In the genomic region with DNA sequence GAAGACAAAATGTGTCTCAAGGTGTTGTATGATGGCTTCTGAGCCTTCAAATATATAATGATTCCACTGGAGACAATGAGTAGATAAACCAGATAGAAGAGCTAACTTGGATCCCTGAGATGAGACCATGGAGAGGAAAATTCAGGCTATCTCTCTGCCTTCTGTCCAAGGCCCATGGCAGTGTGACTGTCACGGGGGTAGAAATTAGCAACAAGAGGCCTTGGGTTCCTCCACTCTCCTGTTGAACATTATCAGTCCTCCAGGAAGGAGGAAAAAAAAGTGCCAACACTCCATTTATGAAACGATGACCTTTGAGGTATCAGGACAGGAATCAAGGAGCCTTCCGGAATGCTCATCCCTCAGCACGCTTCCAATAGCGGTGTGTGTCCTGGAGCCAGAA, we compare ENCODE assay signal across 18 cellular contexts.
"Had no signal": no experiment of that assay in that cellular context is flagged by ENCODE, and none has a peak within 500 bp of the region (broad histone marks: within the 10 kb centered on the region; RNA-seq: fewer than 3 reads in every experiment).

No MANE protein-coding gene starts in this region.

- H3K27ac Mint-ChIP-seq: T-helper 17 cell had no signal

- H3K27ac ChIP-seq: WERI-Rb-1 had no signal

- H3K36me3 ChIP-seq: colonic mucosa, suprapubic skin, WERI-Rb-1 had no signal

- H3K9me3 ChIP-seq: colonic mucosa, pancreas, suprapubic skin had no signal

- H3K9me3 Mint-ChIP-seq: activated naive CD4-positive, alpha-beta T cell treated with anti-CD3 and anti-CD28 coated beads, Interleukin-2, amount 50 U/mL, for 72 hours; naive thymus-derived CD8-positive, alpha-beta T cell; stimulated activated naive CD8-positive, alpha-beta T cell treated with anti-CD3 and anti-CD28 coated beads, Interleukin-15, amount 100 ng/mL, for 72 hours had no signal

- H3K27me3 ChIP-seq: colonic mucosa, pancreas, suprapubic skin had no signal

- DNase-seq: activated CD4-positive, alpha-beta T cell treated with anti-CD3 and anti-CD28 coated beads for 1 hour; activated CD8-positive, alpha-beta memory T cell treated with anti-CD3 and anti-CD28 coated beads for 24 hours; activated CD8-positive, alpha-beta memory T cell treated with anti-CD3 and anti-CD28 coated beads, Interleukin-2, amount 50 U/mL, for 48 hours; activated effector memory CD4-positive, alpha-beta T cell treated with anti-CD3 and anti-CD28 coated beads, Interleukin-2, amount 50 U/mL, for 16 hours; activated T-cell treated with anti-CD3 and anti-CD28 coated beads, Interleukin-2, amount 50 U/mL, for 48 hours; caudate nucleus; colonic mucosa; foreskin melanocyte; head of caudate nucleus; mesenchymal stem cell; naive thymus-derived CD8-positive, alpha-beta T cell; pancreas; stimulated activated CD4-positive, alpha-beta T cell treated with anti-CD3 and anti-CD28 coated beads, Interleukin-2, amount 100 ng/mL, for 24 hours; stimulated activated naive CD8-positive, alpha-beta T cell treated with anti-CD3 and anti-CD28 coated beads, Interleukin-15, amount 100 ng/mL, for 72 hours; T-helper 17 cell; WERI-Rb-1 had no signal

- H3K27me3 Mint-ChIP-seq: naive thymus-derived CD8-positive, alpha-beta T cell; stimulated activated naive CD8-positive, alpha-beta T cell treated with anti-CD3 and anti-CD28 coated beads, Interleukin-15, amount 100 ng/mL, for 72 hours; T-helper 17 cell had no signal

- ATAC-seq: activated naive CD4-positive, alpha-beta T cell treated with anti-CD3 and anti-CD28 coated beads, Interleukin-2, amount 50 U/mL, for 72 hours; naive thymus-derived CD8-positive, alpha-beta T cell; pancreas; stimulated activated naive CD8-positive, alpha-beta T cell treated with anti-CD3 and anti-CD28 coated beads, Interleukin-15, amount 100 ng/mL, for 72 hours; T-helper 17 cell had no signal

- H3K4me1 ChIP-seq: colonic mucosa had no signal

- FAIRE-seq: pancreas had no signal

- H3K4me3 Mint-ChIP-seq: naive thymus-derived CD8-positive, alpha-beta T cell; stimulated activated naive CD8-positive, alpha-beta T cell treated with anti-CD3 and anti-CD28 coated beads, Interleukin-15, amount 100 ng/mL, for 72 hours; T-helper 17 cell had no signal

- H3K4me3 ChIP-seq: colonic mucosa, pancreas, suprapubic skin had no signal
